In genomic region chr5:138955013-138955660, GRCh38 we compare ENCODE assay signal across 11 cellular contexts.
DNase-seq lines count a peak whose midpoint lies in the region; FAIRE-seq and TF ChIP-seq lines count a peak whose summit lies in the region.
"Had no signal": no experiment of that assay in that cellular context is flagged by ENCODE, and none has a peak within 500 bp of the region (broad histone marks: within the 10 kb centered on the region; RNA-seq: fewer than 3 reads in every experiment).

No MANE protein-coding gene starts in this region.

- peak overlapping the region in 1 of 59 donors; percentile 4 for H3K4me3 ChIP-seq in dorsolateral prefrontal cortex
- H3K4me3 ChIP-seq in neural progenitor cell: no peak overlapping the region

- H3K27me3 ChIP-seq in dorsolateral prefrontal cortex: no peaks in the 10 kb centered on the region
- no peaks in the 10 kb centered on the region for H3K27me3 ChIP-seq in neural progenitor cell

- H2AFZ ChIP-seq in neural progenitor cell (replicated peaks): no peak overlapping the region

- no peak overlapping the region for H3K4me3 Mint-ChIP-seq in neural progenitor cell
- no peak overlapping the region for H3K4me3 Mint-ChIP-seq in activated T-cell treated with anti-CD3 and anti-CD28 coated beads, Interleukin-2, amount 50 U/mL, for 24 hours
- H3K4me3 Mint-ChIP-seq: activated naive CD4-positive, alpha-beta T cell treated with anti-CD3 and anti-CD28 coated beads, Interleukin-2, amount 50 U/mL, for 24 hours; CD4-positive, alpha-beta T cell had no signal

- intact Hi-C loops in dorsolateral prefrontal cortex (cut with DNase I): loop anchor here in 1 of 2 donors (10.0 kb wide), 2 partner anchors 180 to 310 kb away; no protein-coding TSS in a partner anchor

- no peak overlapping the region for H3K9ac ChIP-seq in neural progenitor cell

- H3K4me1 Mint-ChIP-seq in neural progenitor cell: peaks cover 51% of the 10 kb centered on the region
- peaks cover 16% of the 10 kb centered on the region for H3K4me1 Mint-ChIP-seq in activated T-cell treated with anti-CD3 and anti-CD28 coated beads, Interleukin-2, amount 50 U/mL, for 24 hours (ENCODE audit: low read depth)

- no peaks in the 10 kb centered on the region for H3K9me3 Mint-ChIP-seq in neural progenitor cell
- H3K9me3 Mint-ChIP-seq in activated T-cell treated with anti-CD3 and anti-CD28 coated beads, Interleukin-2, amount 50 U/mL, for 24 hours: no peaks in the 10 kb centered on the region
- H3K9me3 Mint-ChIP-seq: activated naive CD4-positive, alpha-beta T cell treated with anti-CD3 and anti-CD28 coated beads, Interleukin-2, amount 50 U/mL, for 24 hours; CD4-positive, alpha-beta T cell had no signal

- H3K79me2 ChIP-seq in neural progenitor cell (ENCODE audit: low read depth): no peaks in the 10 kb centered on the region

- H3K27me3 Mint-ChIP-seq in neural progenitor cell (ENCODE audit: insufficient read depth, low read depth): peaks cover 17% of the 10 kb centered on the region
- no peaks in the 10 kb centered on the region for H3K27me3 Mint-ChIP-seq in activated T-cell treated with anti-CD3 and anti-CD28 coated beads, Interleukin-2, amount 50 U/mL, for 24 hours
- H3K27me3 Mint-ChIP-seq: activated naive CD4-positive, alpha-beta T cell treated with anti-CD3 and anti-CD28 coated beads, Interleukin-2, amount 50 U/mL, for 24 hours; CD4-positive, alpha-beta T cell had no signal

- H3K36me3 ChIP-seq in neural progenitor cell: no peaks in the 10 kb centered on the region

- peaks cover 12% of the 10 kb centered on the region for H4K20me1 ChIP-seq in neural progenitor cell (ENCODE audit: low read depth)

- H3K27ac ChIP-seq in dorsolateral prefrontal cortex: peak overlapping the region; percentile 78 to 99 (median 96)
- H3K27ac ChIP-seq in neural progenitor cell: no peak overlapping the region

- H3K36me3 Mint-ChIP-seq in neural progenitor cell: no peaks in the 10 kb centered on the region
- peaks cover 11% of the 10 kb centered on the region for H3K36me3 Mint-ChIP-seq in activated T-cell treated with anti-CD3 and anti-CD28 coated beads, Interleukin-2, amount 50 U/mL, for 24 hours (ENCODE audit: low read depth)

- peaks cover 40% of the 10 kb centered on the region for H3K4me1 ChIP-seq in neural progenitor cell

- peak overlapping the region; percentile 88 for H3K27ac Mint-ChIP-seq in neural progenitor cell
- H3K27ac Mint-ChIP-seq in activated T-cell treated with anti-CD3 and anti-CD28 coated beads, Interleukin-2, amount 50 U/mL, for 24 hours: no peak overlapping the region
- H3K27ac Mint-ChIP-seq: activated naive CD4-positive, alpha-beta T cell treated with anti-CD3 and anti-CD28 coated beads, Interleukin-2, amount 50 U/mL, for 24 hours; CD4-positive, alpha-beta T cell had no signal

- H3F3A ChIP-seq in neural progenitor cell (ENCODE audit: low read depth): no peaks in the 10 kb centered on the region

- no peaks in the 10 kb centered on the region for H3K9me3 ChIP-seq in neural progenitor cell (ENCODE audit: low read depth)

- no peak for TF ChIP-seq CTCF in dorsolateral prefrontal cortex (IDR thresholded peaks at IDR 0.05 in 54 of 56, conservative IDR thresholded peaks at IDR 0.05 in 2 of 56; ENCODE audit: low read depth in 1 of 56, partially characterized antibody in 56 of 56)
- TF ChIP-seq CTCF in neural progenitor cell (IDR thresholded peaks at IDR 0.05): no peak

- DNase-seq in DMS153 (lab: John Stamatoyannopoulos, UW) (peak; percentile 74), NCI-H510A treated with DMSO at 0.1 percent for 48 hours (lab: John Stamatoyannopoulos, UW) (peak; percentile 88), dorsolateral prefrontal cortex (peak in 7 of 10 donors; percentile 22 to 79 (median 67)), neural progenitor cell (ENCODE audit: low spot score) (no peak), GM19239 (ENCODE audit: insufficient read length, low spot score) (no peak), activated T-cell treated with anti-CD3 and anti-CD28 coated beads for 4 hours (no peak), kidney tubule cell (ENCODE audit: low spot score) (no peak)
- no peak for DNase-seq in activated T-cell treated with anti-CD3 and anti-CD28 coated beads, Interleukin-2, amount 50 U/mL, for 24 hours
- DNase-seq: CD4-positive, alpha-beta T cell; T1000 had no signal

- H3K4me2 ChIP-seq in neural progenitor cell: peak overlapping the region; percentile 13

- FAIRE-seq in GM19239 (lab: Jason Lieb, UNC): no peak

Comparison
In these comparisons a context has a peak if more than half of its experiments do, and no peak if none do; other contexts are left out.
1. DNase-seq: peak in DMS153 (single experiment), NCI-H510A treated with DMSO at 0.1 percent for 48 hours (single experiment) and dorsolateral prefrontal cortex (7 of 10); none in neural progenitor cell (single experiment), GM19239 (single experiment), activated T-cell treated with anti-CD3 and anti-CD28 coated beads for 4 hours (single experiment), activated T-cell treated with anti-CD3 and anti-CD28 coated beads, Interleukin-2, amount 50 U/mL, for 24 hours (single experiment) and kidney tubule cell (single experiment).